ENCODE assay signal across 8 cellular contexts in the genomic region with DNA sequence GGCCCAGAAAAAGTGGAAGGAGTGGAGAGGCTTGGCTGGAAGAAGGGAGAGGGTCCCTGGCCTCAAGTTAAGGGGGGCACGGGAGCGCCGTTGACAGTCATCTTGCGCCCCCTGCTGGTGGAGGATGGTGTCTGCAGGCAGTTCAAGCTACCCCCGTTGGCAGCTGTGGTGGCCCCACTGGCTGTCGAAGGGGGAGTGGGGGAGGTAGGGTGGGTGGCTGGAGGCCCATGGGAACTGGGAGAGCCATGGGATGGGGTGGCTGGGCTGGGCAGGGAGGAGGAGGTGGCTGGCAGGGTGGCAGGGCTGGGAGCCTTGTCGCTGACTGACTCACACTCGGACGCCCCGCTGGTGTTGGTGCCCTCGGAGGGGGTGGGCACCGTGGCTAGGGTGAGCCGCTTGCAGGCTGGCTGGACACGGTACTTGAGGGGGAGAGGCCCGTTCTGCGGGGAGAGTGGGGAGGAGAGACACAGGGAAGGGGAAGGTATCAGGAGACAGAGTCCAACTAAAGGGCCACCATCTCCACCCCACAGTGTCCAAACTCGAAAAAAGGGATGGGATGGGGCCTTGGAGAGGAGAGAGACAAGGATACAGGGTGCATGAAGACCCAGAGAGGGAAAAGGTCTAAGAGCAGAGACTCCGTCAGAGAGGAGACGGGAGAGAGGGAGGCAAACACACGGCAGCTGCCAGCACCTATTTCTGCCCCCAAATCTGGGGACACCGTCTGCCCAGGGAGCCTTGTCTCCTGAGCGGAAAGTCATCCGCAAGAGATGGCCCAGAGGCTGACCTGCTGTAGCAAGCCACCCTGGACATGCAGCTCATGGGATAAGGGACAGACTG. TPM values are rescaled to one million over a fixed set of nuclear protein-coding genes. Genes with fewer than 3 reads are reported as not detected.
DNase-seq lines count a peak whose midpoint lies in the region; ATAC-seq and TF ChIP-seq lines count a peak whose summit lies in the region.

No MANE protein-coding gene starts in this region.

- BruUV-seq in OCI-LY7 (replicated peaks; lab: Mats Ljungman, UMichigan) = no TSS peak

- DNase-seq in SHP77 (lab: John Stamatoyannopoulos, UW) (peak; percentile 29 to 30), SHP77 treated with DMSO at 0.1 percent for 48 hours (lab: John Stamatoyannopoulos, UW) (no peak), OCI-LY7 (ENCODE audit: low spot score) (peak; percentile 67), foreskin fibroblast (peak in 1 of 2 donors; percentile 66), posterior vena cava (ENCODE audit: low spot score) (peak; percentile 92), NOMO-1 treated with dmso at 0.1 percent for 144 hours (lab: John Stamatoyannopoulos, UW; ENCODE audit: unreplicated experiment) (no peak)
- peak; percentile 62 to 65 for DNase-seq in activated T-helper 1 cell treated with anti-CD3 and anti-CD28 coated beads, Interleukin-2, amount 50 U/mL, for 16 hours (ENCODE audit: low read depth in 1 of 2, low spot score in 1 of 2)

- peak; percentile 91 for TF ChIP-seq CTCF in OCI-LY7 (conservative IDR thresholded peaks at IDR 0.05; ENCODE audit: low read length)
- TF ChIP-seq CTCF in foreskin fibroblast (IDR thresholded peaks at IDR 0.05; ENCODE audit: low read depth, low read length) = peak; percentile 93

- H3K36me3 ChIP-seq in OCI-LY7 (ENCODE audit: insufficient read depth, low read length) = peaks cover 68% of the 10 kb centered on the region

- H3K4me3 ChIP-seq in OCI-LY7 (ENCODE audit: low read depth, low read length, poor library complexity, severe bottlenecking) (no peak overlapping the region), foreskin fibroblast (ENCODE audit: low read depth in 1 of 2, low read length in 2 of 2) (no peak overlapping the region)

- H3K4me1 ChIP-seq in OCI-LY7 (ENCODE audit: insufficient read depth, low read length, poor library complexity, severe bottlenecking) = peaks cover 48% of the 10 kb centered on the region

- CTCF ChIA-PET in OCI-LY7 (lab: Charles Lee; ENCODE audit: unreplicated experiment) = interaction anchor here (0.5 to 1.0 kb wide), 2 partner anchors 59 to 68 kb away, joined by 3 to 12 read pairs; no protein-coding TSS in a partner anchor

- H3K4me2 ChIP-seq in OCI-LY7 (ENCODE audit: low read length) = no peak overlapping the region

- no peak for ATAC-seq in GM19035 (IDR thresholded peaks at IDR 0.05; ENCODE audit: unreplicated experiment)

- H2AFZ ChIP-seq in OCI-LY7 (ENCODE audit: low read length) = no peak overlapping the region

- no peaks in the 10 kb centered on the region for H4K20me1 ChIP-seq in OCI-LY7 (ENCODE audit: insufficient read depth, low read length)

- intact Hi-C loops in OCI-LY7 (cut with micrococcal nuclease; ENCODE audit: unreplicated experiment) (loop anchor here (1.0 kb wide), 1 partner anchor 58 kb away; no protein-coding TSS in a partner anchor), posterior vena cava (cut with DNase I) (loop anchor here in 1 of 2 donors (5.0 kb wide), 1 partner anchor 58 kb away; no protein-coding TSS in a partner anchor)

- no peak overlapping the region for H3K27ac ChIP-seq in OCI-LY7 (ENCODE audit: low read depth, low read length, poor library complexity, severe bottlenecking)

- POLR2A ChIA-PET in OCI-LY7 (lab: Charles Lee) = interaction anchor here (0.7 to 1.3 kb wide), 2 partner anchors 10 to 178 kb away, joined by 3 to 5 read pairs; no protein-coding TSS in a partner anchor

- H3K79me2 ChIP-seq in OCI-LY7 (ENCODE audit: insufficient read depth, low read depth, low read length) = no peaks in the 10 kb centered on the region

- H3K9me2 ChIP-seq in OCI-LY7 (ENCODE audit: insufficient read depth, low read length) = no peaks in the 10 kb centered on the region

- H3K9me3 ChIP-seq in OCI-LY7 (ENCODE audit: low read length) = no peaks in the 10 kb centered on the region

RNA-seq across cellular contexts. Expression of a gene that starts 5.2 kb away (rescaled TPM):
- total RNA-seq in OCI-LY7 (2014; rRNA removed; shearing (Covaris generic)) = 11.4 and 13.4 TPM in 2 replicates
- total RNA-seq in OCI-LY7 (2022) (24.9 and 25.1 TPM in 2 replicates), posterior vena cava (10 to 100 TPM; 24.7 to 27.4 TPM)

RNA-seq across cellular contexts. Expression of a gene that starts 12.8 kb away (rescaled TPM):
- 8.9 and 12.8 TPM in 2 replicates for total RNA-seq in OCI-LY7 (2014; rRNA removed; shearing (Covaris generic))
- total RNA-seq in OCI-LY7 (2022) (40.0 and 47.3 TPM in 2 replicates), posterior vena cava (10 to 100 TPM; 51.3 to 53.9 TPM)

RNA-seq across cellular contexts. Expression of a gene that starts 17.2 kb away (rescaled TPM):
- total RNA-seq in OCI-LY7 (2014; rRNA removed; shearing (Covaris generic)) = 290 and 348 TPM in 2 replicates
- total RNA-seq in OCI-LY7 (2022) (231 and 246 TPM in 2 replicates), posterior vena cava (100 to 1,000 TPM; 133 to 137 TPM)

RNA-seq across cellular contexts. Expression of a gene that starts 30.3 kb away (rescaled TPM):
- 81.7 and 94.9 TPM in 2 replicates for total RNA-seq in OCI-LY7 (2014; rRNA removed; shearing (Covaris generic))
- total RNA-seq in OCI-LY7 (2022) = 174 and 175 TPM in 2 replicates
- total RNA-seq in posterior vena cava = 10 to 100 TPM; 79.7 to 82.4 TPM

Comparison
In these comparisons a context has a peak if more than half of its experiments do, and no peak if none do; other contexts are left out.
1. DNase-seq: peak in SHP77 (2 of 2), OCI-LY7 (single experiment), activated T-helper 1 cell treated with anti-CD3 and anti-CD28 coated beads, Interleukin-2, amount 50 U/mL, for 16 hours (2 of 2) and posterior vena cava (single experiment); none in SHP77 treated with DMSO at 0.1 percent for 48 hours (single experiment) and NOMO-1 treated with dmso at 0.1 percent for 144 hours (single experiment).